8 cellular contexts compared by ENCODE assay signal in genomic region chr16:720507-720989, GRCh38. TPM values are rescaled to one million over a fixed set of nuclear protein-coding genes. Genes with fewer than 3 reads are reported as not detected.
DNase-seq lines count a peak whose midpoint lies in the region; ATAC-seq and TF ChIP-seq lines count a peak whose summit lies in the region.

No MANE protein-coding gene starts in this region.

- H3K27ac Mint-ChIP-seq in CD14-positive monocyte, result peak overlapping the region in 2 of 7 donors; percentile 30 to 61

- H3K27me3 Mint-ChIP-seq in CD14-positive monocyte (ENCODE audit: low read depth in 3 of 3), result peaks cover 39 to 55% (median 40%) of the 10 kb centered on the region in 3 donors

- H3K4me3 ChIP-seq in endocrine pancreas (ENCODE audit: control insufficient read depth, insufficient read depth, low read length) (no peak overlapping the region), mesodermal cell (ENCODE audit: extremely low read depth, insufficient read depth, low read length, poor library complexity, severe bottlenecking) (peak overlapping the region; percentile 67), thoracic aorta (peak overlapping the region; percentile 97)

- H3K9me3 ChIP-seq in endocrine pancreas (ENCODE audit: control insufficient read depth, low read length) (no peaks in the 10 kb centered on the region), mesodermal cell (ENCODE audit: control insufficient read depth, low read length) (no peaks in the 10 kb centered on the region), thoracic aorta (no peaks in the 10 kb centered on the region)

- H3K27me3 ChIP-seq in endocrine pancreas (ENCODE audit: control insufficient read depth, insufficient read depth, low read length), result no peaks in the 10 kb centered on the region
- H3K27me3 ChIP-seq in thoracic aorta (replicated peaks; ENCODE audit: insufficient read depth), result no peaks in the 10 kb centered on the region

- H3K4me3 Mint-ChIP-seq in CD14-positive monocyte, result peak overlapping the region; percentile 79 to 87

- H3K4me1 ChIP-seq in endocrine pancreas (ENCODE audit: control insufficient read depth, insufficient read depth, low read length), result no peaks in the 10 kb centered on the region
- peaks cover 16% of the 10 kb centered on the region for H3K4me1 ChIP-seq in mesodermal cell (ENCODE audit: control insufficient read depth, insufficient read depth, low read length, poor library complexity, severe bottlenecking)
- peaks cover 17 to 33% of the 10 kb centered on the region in 2 donors for H3K4me1 ChIP-seq in thoracic aorta (ENCODE audit: control insufficient read depth in 1 of 2, low read depth in 2 of 2)

- H3K27ac ChIP-seq in mesodermal cell (ENCODE audit: low read depth, low read length, severe bottlenecking) (peak overlapping the region; percentile 87), thoracic aorta (peak overlapping the region; percentile 12 to 86)

- peaks cover 19% of the 10 kb centered on the region for H3K4me1 Mint-ChIP-seq in CD14-positive monocyte

- peaks cover 5 to 7% of the 10 kb centered on the region in 2 donors for H3K36me3 Mint-ChIP-seq in CD14-positive monocyte

- H3K9ac ChIP-seq in endocrine pancreas (ENCODE audit: control insufficient read depth, insufficient read depth, low read length), result peak overlapping the region; percentile 89

- H3K36me3 ChIP-seq in endocrine pancreas (ENCODE audit: control insufficient read depth, insufficient read depth, low read length) (no peaks in the 10 kb centered on the region), mesodermal cell (ENCODE audit: control insufficient read depth, insufficient read depth, low read length) (peaks cover 7% of the 10 kb centered on the region), thoracic aorta (no peaks in the 10 kb centered on the region)

- H3K9me3 Mint-ChIP-seq in CD14-positive monocyte, result peaks cover 0 to 3% (median 0%) of the 10 kb centered on the region in 7 donors

- intact Hi-C loops in CD14-positive monocyte (cut with micrococcal nuclease), result no loop called here

- peak; percentile 7 for ATAC-seq in GM18868 (IDR thresholded peaks at IDR 0.05; ENCODE audit: unreplicated experiment)
- no peak for ATAC-seq in thoracic aorta (ENCODE audit: insufficient number of reproducible peaks, low FRiP score, low read depth)
- ATAC-seq in HG03469 (IDR thresholded peaks at IDR 0.05; ENCODE audit: unreplicated experiment), result no peak

- TF ChIP-seq CTCF in CD14-positive monocyte (IDR thresholded peaks at IDR 0.05), result peak; percentile 10
- no peak for TF ChIP-seq CTCF in thoracic aorta (IDR thresholded peaks at IDR 0.05)

- WGBS in mesodermal cell (ENCODE audit: insufficient coverage in 2 of 2), 2 experiments, result 0% methylated on average over 34 to 36 of the region's 37 CpGs

- no peak for DNase-seq in CD14-positive monocyte (ENCODE audit: low spot score)
- DNase-seq in HK-2 (ENCODE audit: unreplicated experiment), result peak; percentile 77
- peak; percentile 30 for DNase-seq in T1000 (lab: John Stamatoyannopoulos, UW)
- no peak for DNase-seq in thoracic aorta (ENCODE audit: low spot score)

RNA-seq across cellular contexts. Expression of gene ANTKMT, which starts 0.4 kb away (rescaled TPM):
- polyA plus RNA-seq in CD14-positive monocyte, result 10 to 100 TPM; 34.4 to 56.3 TPM
- 18.1 TPM for polyA plus RNA-seq in mesodermal cell (2013, experiment 1 of 2)
- polyA plus RNA-seq in mesodermal cell (2013, experiment 2 of 2), result 13.7 TPM
- 10 to 100 TPM; 29.7 to 46.7 TPM for total RNA-seq in thoracic aorta

RNA-seq across cellular contexts. Expression of gene METRN, which starts 5.6 kb away (rescaled TPM):
- polyA plus RNA-seq in CD14-positive monocyte, result 1 to 10 TPM in 1 of 2 donors, under 1 TPM in 1; 0.97 to 5.4 TPM
- 88.1 TPM for polyA plus RNA-seq in mesodermal cell (2013, experiment 1 of 2)
- 60.5 TPM for polyA plus RNA-seq in mesodermal cell (2013, experiment 2 of 2)
- total RNA-seq in thoracic aorta, result 10 to 100 TPM; 28.9 to 58.9 TPM

RNA-seq across cellular contexts. Expression of gene CCDC78, which starts 5.7 kb away (rescaled TPM):
- not detected for polyA plus RNA-seq in CD14-positive monocyte
- 3.4 TPM for polyA plus RNA-seq in mesodermal cell (2013, experiment 1 of 2)
- 2.9 TPM for polyA plus RNA-seq in mesodermal cell (2013, experiment 2 of 2)
- under 1 TPM; 0.92 to 0.95 TPM for total RNA-seq in thoracic aorta

RNA-seq across cellular contexts. Expression of gene HAGHL, which starts 6.4 kb away (rescaled TPM):
- 1 to 10 TPM in 1 of 2 donors, under 1 TPM in 1; 0.60 to 1.5 TPM for polyA plus RNA-seq in CD14-positive monocyte
- 10.1 TPM for polyA plus RNA-seq in mesodermal cell (2013, experiment 1 of 2)
- 6.9 TPM for polyA plus RNA-seq in mesodermal cell (2013, experiment 2 of 2)
- 1 to 10 TPM; 6.4 to 8.1 TPM for total RNA-seq in thoracic aorta

RNA-seq across cellular contexts. Expression of gene FBXL16, which starts 14.9 kb away (rescaled TPM):
- under 1 TPM; 0.28 to 0.49 TPM for polyA plus RNA-seq in CD14-positive monocyte
- 1.8 TPM for polyA plus RNA-seq in mesodermal cell (2013, experiment 1 of 2)
- polyA plus RNA-seq in mesodermal cell (2013, experiment 2 of 2), result 1.2 TPM
- total RNA-seq in thoracic aorta, result not detected

Comparison
In these comparisons a context has a peak if more than half of its experiments do, and no peak if none do; other contexts are left out.
1. DNase-seq: peak in HK-2 (single experiment) and T1000 (single experiment); none in CD14-positive monocyte (single experiment) and thoracic aorta (single experiment).